28 cellular contexts compared by ENCODE assay signal in the genomic region with DNA sequence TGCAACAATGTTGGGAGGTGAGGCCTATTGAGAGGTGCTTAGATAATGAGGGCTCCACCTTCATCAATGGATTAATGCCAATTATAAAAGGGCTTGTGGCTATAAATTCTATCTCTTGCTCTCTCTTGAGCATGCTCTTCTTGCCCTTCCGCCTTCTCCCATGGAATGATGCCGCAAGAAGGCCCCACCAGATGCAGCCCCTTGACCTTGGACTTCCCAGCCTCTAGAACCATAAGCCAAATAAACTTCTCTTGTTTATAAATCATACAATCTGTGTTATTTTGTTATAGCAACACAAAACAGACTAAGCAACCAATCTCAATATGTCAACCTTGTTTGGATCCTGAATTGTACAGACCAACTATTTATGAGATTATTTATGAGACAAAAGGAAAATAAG. TPM values are rescaled to one million over a fixed set of nuclear protein-coding genes. Genes with fewer than 3 reads are reported as not detected.
DNase-seq lines count a peak whose midpoint lies in the region; ATAC-seq, FAIRE-seq and TF ChIP-seq lines count a peak whose summit lies in the region.
"Had no signal": no experiment of that assay in that cellular context is flagged by ENCODE, and none has a peak within 500 bp of the region (broad histone marks: within the 10 kb centered on the region; RNA-seq: fewer than 3 reads in every experiment).

No MANE protein-coding gene starts in this region.

- POLR2A ChIA-PET in HepG2 (lab: Yijun Ruan, JAX) = no interaction called here

- no peak for TF ChIP-seq POLR2A in HepG2 (IDR thresholded peaks at IDR 0.05; ENCODE audit: insufficient read depth in 1 of 2, low read depth in 2 of 2, low read length in 2 of 2)
- TF ChIP-seq POLR2A in right lobe of liver (IDR thresholded peaks at IDR 0.05) = no peak
- TF ChIP-seq POLR2A in sigmoid colon (IDR thresholded peaks at IDR 0.05) = no peak

- ATAC-seq in HepG2 = no peak
- no peak for ATAC-seq in right lobe of liver
- no peak for ATAC-seq in HG02610 (IDR thresholded peaks at IDR 0.05; ENCODE audit: unreplicated experiment)
- ATAC-seq: gastroesophageal sphincter; left lung; natural killer cell; stimulated activated effector memory CD8-positive, alpha-beta T cell treated with anti-CD3 and anti-CD28 coated beads, Interleukin-12 subunit alpha, Interleukin-12 subunit beta, amount 100 ng/mL, for 72 hours; T-cell had no signal

- no peaks in the 10 kb centered on the region for H3K27me3 ChIP-seq in HepG2 (ENCODE audit: control insufficient read depth in 1 of 2, insufficient read depth in 2 of 2, low read length in 2 of 2)
- no peaks in the 10 kb centered on the region for H3K27me3 ChIP-seq in right lobe of liver
- H3K27me3 ChIP-seq in sigmoid colon = no peaks in the 10 kb centered on the region
- H3K27me3 ChIP-seq: esophagus muscularis mucosa, gastroesophageal sphincter, Peyer's patch, vagina had no signal

- H3K27ac ChIP-seq in HepG2 (ENCODE audit: extremely low read length, insufficient read depth, low read length) = no peak overlapping the region
- H3K27ac ChIP-seq in right lobe of liver = peak overlapping the region in 1 of 3 donors; percentile 54
- H3K27ac ChIP-seq in sigmoid colon = peak overlapping the region in 3 of 4 donors; percentile 66 to 76 (median 66)
- H3K27ac ChIP-seq: vagina had no signal

- CTCF ChIA-PET in HepG2 (lab: Yijun Ruan, JAX; ENCODE audit: low intra/inter-chr PET ratio, low total read pairs) = no interaction called here

- 96% methylated on average over 2 of the region's 2 CpGs for WGBS in HepG2 (ENCODE audit: low lambda C conversion rate)
- WGBS in right lobe of liver (ENCODE audit: insufficient coverage, low coverage, low lambda C conversion rate, missing lambda C conversion rate) = 84% methylated on average over 2 of the region's 2 CpGs
- 91 to 93% methylated on average over 2 of the region's 2 CpGs for WGBS in sigmoid colon, 2 donors

- in situ Hi-C loops in HepG2 (cut with HindIII; ENCODE audit: extremely low pct_ligation_motif_present, low pct_unique_long_range_greater_than_20kb) = no loop called here

- H3K9me3 ChIP-seq in HepG2 (ENCODE audit: low read length) (no peaks in the 10 kb centered on the region), right lobe of liver (no peaks in the 10 kb centered on the region), sigmoid colon (no peaks in the 10 kb centered on the region)
- H3K9me3 ChIP-seq: esophagus muscularis mucosa, gastroesophageal sphincter, Peyer's patch, vagina had no signal

- no peak for FAIRE-seq in HepG2 (lab: Jason Lieb, UNC)

- TF ChIP-seq RAD21 in HepG2 (CRISPR knock-in tag; IDR thresholded peaks at IDR 0.05) = no peak

- TF ChIP-seq CTCF in HepG2 (CRISPR knock-in tag; IDR thresholded peaks at IDR 0.05) (no peak), right lobe of liver (IDR thresholded peaks at IDR 0.05) (no peak), fibroblast of villous mesenchyme (IDR thresholded peaks at IDR 0.05; ENCODE audit: insufficient read depth, low read depth, low read length) (no peak), sigmoid colon (IDR thresholded peaks at IDR 0.05) (no peak)

- no peak overlapping the region for H2AFZ ChIP-seq in HepG2 (ENCODE audit: low read length)

- H3K4me1 ChIP-seq in HepG2 (ENCODE audit: insufficient read depth, low read length) (peaks cover 30% of the 10 kb centered on the region), right lobe of liver (peaks cover 0 to 19% (median 7%) of the 10 kb centered on the region in 4 donors), sigmoid colon (peaks cover 0 to 75% (median 38%) of the 10 kb centered on the region in 4 donors)
- H3K4me1 ChIP-seq: Peyer's patch had no signal

- H3K4me3 ChIP-seq in HepG2 (replicated peaks in 1 of 3; ENCODE audit: insufficient read depth in 1 of 3, low read depth in 2 of 3, low read length in 3 of 3) (no peak overlapping the region), right lobe of liver (no peak overlapping the region), fibroblast of villous mesenchyme (ENCODE audit: low read depth, low read length) (no peak overlapping the region), sigmoid colon (no peak overlapping the region)
- H3K4me3 ChIP-seq: gastroesophageal sphincter, left lung, Peyer's patch, vagina had no signal

- peaks cover 92% of the 10 kb centered on the region for H3K79me2 ChIP-seq in HepG2 (ENCODE audit: insufficient read depth, low read length)

- H3K4me2 ChIP-seq in HepG2 (ENCODE audit: low read depth, low read length) = no peak overlapping the region

- intact Hi-C loops in HepG2 (cut with micrococcal nuclease; ENCODE audit: unreplicated experiment) (no loop called here), right lobe of liver (cut with DNase I) (no loop called here), sigmoid colon (cut with DNase I) (no loop called here)

- H4K20me1 ChIP-seq in HepG2 (ENCODE audit: insufficient read depth, low read length) = peaks cover 3% of the 10 kb centered on the region; the same call in 1 of the 2 replicates

- H3K36me3 ChIP-seq in HepG2 (replicated peaks in 1 of 2; ENCODE audit: control insufficient read depth in 1 of 2, insufficient read depth in 2 of 2, low read length in 2 of 2) = peaks cover 0 to 3% of the 10 kb centered on the region in 2 experiments; a peak in 3 of 5 replicates
- no peaks in the 10 kb centered on the region for H3K36me3 ChIP-seq in right lobe of liver
- H3K36me3 ChIP-seq in sigmoid colon = no peaks in the 10 kb centered on the region
- H3K36me3 ChIP-seq: esophagus muscularis mucosa, gastroesophageal sphincter, left lung, Peyer's patch, vagina had no signal

- TF ChIP-seq EP300 in HepG2 (IDR thresholded peaks at IDR 0.05; ENCODE audit: low read depth in 2 of 2, low read length in 2 of 2) (no peak), HepG2 (CRISPR knock-in tag; IDR thresholded peaks at IDR 0.05; ENCODE audit: borderline replicate concordance) (no peak), sigmoid colon (IDR thresholded peaks at IDR 0.05) (no peak)

- DNase-seq in HepG2 (ENCODE audit: low spot score) (no peak), right lobe of liver (no peak), fibroblast of villous mesenchyme (ENCODE audit: low read depth) (peak; percentile 21), sigmoid colon (no peak), NCI-H1048 (lab: John Stamatoyannopoulos, UW) (no peak), cortex of kidney (lab: John Stamatoyannopoulos, UW) (no peak), NCI-H1436 (lab: John Stamatoyannopoulos, UW) (no peak)
- DNase-seq: activated CD4-positive, alpha-beta T cell treated with anti-CD3 and anti-CD28 coated beads, Interleukin-2, amount 50 U/mL, for 48 hours; activated CD4-positive, CD25-positive, alpha-beta regulatory T cell; activated naive CD4-positive, alpha-beta T cell treated with anti-CD3 and anti-CD28 coated beads, Interleukin-2, amount 10 ng/mL, durations not matched to agents 7 days and 5 days; amniotic stem cell; GDM1; left lung; natural killer cell; NCI-H1105; NCI-H2081; NCI-H226; Peyer's patch; retina; stimulated activated CD4-positive, alpha-beta T cell treated with anti-CD3 and anti-CD28 coated beads, Interleukin-12 subunit alpha, Interleukin-12 subunit beta, amount 100 ng/mL, for 4 hours; stimulated activated CD4-positive, alpha-beta T cell treated with anti-CD3 and anti-CD28 coated beads, Interleukin-4, amount 100 ng/mL, for 24 hours; substantia nigra; T-cell had no signal

- no peak overlapping the region for H3K9ac ChIP-seq in HepG2 (ENCODE audit: insufficient read depth, low read depth, low read length)

- BruUV-seq in HepG2 (replicated peaks; lab: Mats Ljungman, UMichigan) = no TSS peak

TF ChIP-seq in HepG2, 621 proteins besides CTCF, POLR2A, EP300 and RAD21 (continues in another document):
- TF ChIP-seq, protein P1, sequence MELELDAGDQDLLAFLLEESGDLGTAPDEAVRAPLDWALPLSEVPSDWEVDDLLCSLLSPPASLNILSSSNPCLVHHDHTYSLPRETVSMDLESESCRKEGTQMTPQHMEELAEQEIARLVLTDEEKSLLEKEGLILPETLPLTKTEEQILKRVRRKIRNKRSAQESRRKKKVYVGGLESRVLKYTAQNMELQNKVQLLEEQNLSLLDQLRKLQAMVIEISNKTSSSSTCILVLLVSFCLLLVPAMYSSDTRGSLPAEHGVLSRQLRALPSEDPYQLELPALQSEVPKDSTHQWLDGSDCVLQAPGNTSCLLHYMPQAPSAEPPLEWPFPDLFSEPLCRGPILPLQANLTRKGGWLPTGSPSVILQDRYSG (CRISPR knock-in tag; IDR thresholded peaks at IDR 0.05) = no peak
- TF ChIP-seq PHF20 (CRISPR knock-in tag; IDR thresholded peaks at IDR 0.05) = no peak
- peak; percentile 96; the same call in 1 of the 2 replicates for TF ChIP-seq ZNF564 (CRISPR knock-in tag; IDR thresholded peaks at IDR 0.05)
- no peak for TF ChIP-seq ZBTB21 (CRISPR knock-in tag; IDR thresholded peaks at IDR 0.05)
- no peak for TF ChIP-seq JUND (CRISPR knock-in tag; IDR thresholded peaks at IDR 0.05)

RNA-seq across cellular contexts. Expression of a gene that starts 20.0 kb away (rescaled TPM):
- total RNA-seq in HepG2 (2016; rRNA removed; fragmentation: Illumina TruSeq; extraction: Trizol) (68.6 and 122 TPM in 2 replicates), right lobe of liver (10 to 100 TPM; 19.8 to 32.9 (median 24.3) TPM), fibroblast of villous mesenchyme (94.1 and 99.2 TPM in 2 replicates), sigmoid colon (10 to 100 TPM; 22.8 to 34.6 (median 29.0) TPM)
- total RNA-seq in HepG2 (2016; cell fraction: cytosol; rRNA removed; fragmentation: Illumina TruSeq; extraction: Trizol; ENCODE audit: low read depth) = 7.0 and 7.2 TPM in 2 replicates
- total RNA-seq in HepG2 (2016; cell fraction: insoluble cytoplasmic fraction; rRNA removed; fragmentation: Illumina TruSeq; extraction: Trizol) = 66.9 and 98.1 TPM in 2 replicates
- 17.3 and 21.2 TPM in 2 replicates for total RNA-seq in HepG2 (2016; cell fraction: membrane; rRNA removed; fragmentation: Illumina TruSeq; extraction: Trizol)
- 84.1 and 90.0 TPM in 2 replicates for total RNA-seq in HepG2 (2016; cell fraction: nucleus; rRNA removed; fragmentation: Illumina TruSeq; extraction: Trizol)
- polyA plus RNA-seq in HepG2 (2011; rRNA removed) (43.4 and 44.1 TPM in 2 replicates), sigmoid colon (1 to 10 TPM in 2 of 3 donors, under 1 TPM in 1; 0.92 to 8.4 (median 7.1) TPM)
- 31.4 and 44.1 TPM in 2 replicates for polyA plus RNA-seq in HepG2 (2011; cell fraction: cytosol; rRNA removed)
- 74.1 and 125 TPM in 2 replicates for polyA plus RNA-seq in HepG2 (2011; cell fraction: nucleus; rRNA removed)
- polyA plus RNA-seq in HepG2 (2012) = 35.7 and 50.5 TPM in 2 replicates
- 1.5 and 1.7 TPM in 2 replicates for polyA plus RNA-seq in HepG2 (2016; cell fraction: cytosol; fragmentation: Illumina TruSeq; extraction: Trizol; ENCODE audit: low read depth)
- polyA plus RNA-seq in HepG2 (2016; cell fraction: insoluble cytoplasmic fraction; fragmentation: Illumina TruSeq; extraction: Trizol; ENCODE audit: low read depth) = 46.3 and 57.7 TPM in 2 replicates
- 3.8 and 4.4 TPM in 2 replicates for polyA plus RNA-seq in HepG2 (2016; cell fraction: membrane; fragmentation: Illumina TruSeq; extraction: Trizol; ENCODE audit: low read depth)
- 88.3 and 89.7 TPM in 2 replicates for polyA plus RNA-seq in HepG2 (2016; cell fraction: nucleus; fragmentation: Illumina TruSeq; extraction: Trizol; ENCODE audit: insufficient read depth, low read depth)
- 8.2 and 85.8 TPM in 2 replicates for polyA minus RNA-seq in HepG2 (2011; rRNA and poly(A)+ RNA removed; ENCODE audit: low replicate concordance)
- 60.2 and 68.5 TPM in 2 replicates for polyA minus RNA-seq in HepG2 (2011; cell fraction: cytosol; rRNA and poly(A)+ RNA removed)
- 127 and 140 TPM in 2 replicates for polyA minus RNA-seq in HepG2 (2011; cell fraction: nucleus; rRNA and poly(A)+ RNA removed)
